ENCODE assay signal across 8 cellular contexts in genomic region chr4:10013722-10014121, GRCh38. TPM values are rescaled to one million over a fixed set of nuclear protein-coding genes. Genes with fewer than 3 reads are reported as not detected.
DNase-seq lines count a peak whose midpoint lies in the region; ATAC-seq and TF ChIP-seq lines count a peak whose summit lies in the region.

No MANE protein-coding gene starts in this region.

- whole genome bisulfite sequencing in iPS DF 6.9 (ENCODE audit: insufficient coverage, insufficient read length), result no CpG with 5 or more reads among the region's 6 CpGs
- 89 to 92% methylated on average over 6 of the region's 6 CpGs for WGBS in thyroid gland, 2 donors

- H3K27ac Mint-ChIP-seq in activated T-helper 17 cell treated with anti-CD3 and anti-CD28 coated beads, Interleukin-2, amount 50 U/mL, for 72 hours, result no peak overlapping the region

- TF ChIP-seq CTCF in thyroid gland (IDR thresholded peaks at IDR 0.05), result peak in 4 of 6 experiments; percentile 17 to 38 (median 26)

- no peak overlapping the region for H3K4me3 Mint-ChIP-seq in activated T-helper 17 cell treated with anti-CD3 and anti-CD28 coated beads, Interleukin-2, amount 50 U/mL, for 72 hours

- H3K4me1 ChIP-seq in iPS DF 6.9 (ENCODE audit: control insufficient read depth, insufficient read depth, low read length) (no peaks in the 10 kb centered on the region), thyroid gland (peaks cover 0 to 19% of the 10 kb centered on the region in 2 donors)

- ATAC-seq in HG02759 (IDR thresholded peaks at IDR 0.05; ENCODE audit: unreplicated experiment) (peak; percentile 53), GM19328 (IDR thresholded peaks at IDR 0.05; ENCODE audit: unreplicated experiment) (no peak)
- ATAC-seq in activated T-helper 17 cell treated with anti-CD3 and anti-CD28 coated beads, Interleukin-2, amount 50 U/mL, for 72 hours (replicated peaks), result peak; percentile 41

- no peaks in the 10 kb centered on the region for H3K36me3 Mint-ChIP-seq in activated T-helper 17 cell treated with anti-CD3 and anti-CD28 coated beads, Interleukin-2, amount 50 U/mL, for 72 hours (ENCODE audit: low read depth)

- H3K4me3 ChIP-seq in iPS DF 6.9 (ENCODE audit: low read length) (no peak overlapping the region), thyroid gland (replicated peaks in 1 of 3) (no peak overlapping the region)

- H3K36me3 ChIP-seq in iPS DF 6.9 (ENCODE audit: control insufficient read depth, insufficient read depth, low read length), result no peaks in the 10 kb centered on the region
- H3K36me3 ChIP-seq in thyroid gland, result no peaks in the 10 kb centered on the region

- TF ChIP-seq POLR2A in thyroid gland (IDR thresholded peaks at IDR 0.05), result no peak

- no peak overlapping the region for H3K27ac ChIP-seq in iPS DF 6.9 (ENCODE audit: low read length)
- H3K27ac ChIP-seq in thyroid gland, result no peak overlapping the region

- no peaks in the 10 kb centered on the region for H3K9me3 ChIP-seq in iPS DF 6.9 (ENCODE audit: control insufficient read depth, insufficient read depth, low read length)
- H3K9me3 ChIP-seq in thyroid gland, result no peaks in the 10 kb centered on the region

- H3K27me3 ChIP-seq in iPS DF 6.9 (ENCODE audit: control insufficient read depth, insufficient read depth, low read length) (no peaks in the 10 kb centered on the region), thyroid gland (no peaks in the 10 kb centered on the region)

- intact Hi-C loops in thyroid gland (cut with DNase I), result loop anchor here (2.0 to 10.0 kb wide), 3 partner anchors 101 to 309 kb away; partner anchors contain the start of gene WDR1

- H3K27me3 Mint-ChIP-seq in activated T-helper 17 cell treated with anti-CD3 and anti-CD28 coated beads, Interleukin-2, amount 50 U/mL, for 72 hours, result no peaks in the 10 kb centered on the region

- H3K9me3 Mint-ChIP-seq in activated T-helper 17 cell treated with anti-CD3 and anti-CD28 coated beads, Interleukin-2, amount 50 U/mL, for 72 hours, result no peaks in the 10 kb centered on the region

- DNase-seq in activated T-cell treated with anti-CD3 and anti-CD28 coated beads for 24 hours (ENCODE audit: low read depth) (peak; percentile 4), activated T-cell treated with anti-CD3 and anti-CD28 coated beads for 4 hours (no peak), NCI-H2107 (lab: John Stamatoyannopoulos, UW) (peak; percentile 26), iPS DF 6.9 (ENCODE audit: low read depth, low spot score) (peak; percentile 61), thyroid gland (peak; percentile 36 to 38)

- no peaks in the 10 kb centered on the region for H3K4me1 Mint-ChIP-seq in activated T-helper 17 cell treated with anti-CD3 and anti-CD28 coated beads, Interleukin-2, amount 50 U/mL, for 72 hours

RNA-seq across cellular contexts. Expression of gene SLC2A9, which starts 7.6 kb away (rescaled TPM):
- 1 to 10 TPM; 1.1 to 1.8 TPM for total RNA-seq in activated T-helper 17 cell treated with anti-CD3 and anti-CD28 coated beads, Interleukin-2, amount 50 U/mL, for 72 hours
- total RNA-seq in thyroid gland, result 10 to 100 TPM in 1 of 4 donors, 1 to 10 TPM in 3; 5.0 to 21.2 (median 9.2) TPM
